ENCODE assay signal across 18 cellular contexts in genomic region chr11:10679644-10680043, GRCh38. TPM values are rescaled to one million over a fixed set of nuclear protein-coding genes. Genes with fewer than 3 reads are reported as not detected.
DNase-seq lines count a peak whose midpoint lies in the region; ATAC-seq, FAIRE-seq and TF ChIP-seq lines count a peak whose summit lies in the region.
"Had no signal": no experiment of that assay in that cellular context is flagged by ENCODE, and none has a peak within 500 bp of the region (broad histone marks: within the 10 kb centered on the region; RNA-seq: fewer than 3 reads in every experiment).

No MANE protein-coding gene starts in this region.

- intact Hi-C loops in tibial artery (cut with DNase I; ENCODE audit: low total_unique reads): no loop called here
- intact Hi-C loops in CD4-positive, alpha-beta T cell (cut with DNase I, micrococcal nuclease): no loop called here

- no peaks in the 10 kb centered on the region for H3K4me1 Mint-ChIP-seq in CD4-positive, alpha-beta T cell (ENCODE audit: low read depth)
- H3K4me1 Mint-ChIP-seq: CD4-positive, CD25-positive, alpha-beta regulatory T cell had no signal

- no peak for ATAC-seq in CD4-positive, alpha-beta T cell (ENCODE audit: poor library complexity)

- no peak overlapping the region for H3K27ac Mint-ChIP-seq in CD4-positive, alpha-beta T cell
- H3K27ac Mint-ChIP-seq: CD4-positive, CD25-positive, alpha-beta regulatory T cell had no signal

- TF ChIP-seq CTCF in bronchial epithelial cell (IDR thresholded peaks at IDR 0.05; ENCODE audit: insufficient read depth, low read length, severe bottlenecking) (no peak), tibial artery (IDR thresholded peaks at IDR 0.05) (no peak)
- no peak for TF ChIP-seq CTCF in CD4-positive, alpha-beta T cell (IDR thresholded peaks at IDR 0.05)

- CTCF ChIA-PET in CD4-positive, alpha-beta T cell (lab: Charles Lee): no interaction called here

- FAIRE-seq in bronchial epithelial cell (lab: Jason Lieb, UNC): peak; percentile 55
- FAIRE-seq: A204.1, D721Med, G401.6, GM12891, GM19239 had no signal

- H3K9me3 Mint-ChIP-seq in CD4-positive, alpha-beta T cell: no peaks in the 10 kb centered on the region
- H3K9me3 Mint-ChIP-seq: CD4-positive, CD25-positive, alpha-beta regulatory T cell had no signal

- peaks cover 0 to 98% (median 57%) of the 10 kb centered on the region in 4 donors for H3K4me1 ChIP-seq in tibial artery
- H3K4me1 ChIP-seq: BE2C, Caco-2, HAP-1 had no signal

- H3K36me3 Mint-ChIP-seq in CD4-positive, alpha-beta T cell (ENCODE audit: low read depth): no peaks in the 10 kb centered on the region
- H3K36me3 Mint-ChIP-seq: CD4-positive, CD25-positive, alpha-beta regulatory T cell had no signal

- H3K27me3 ChIP-seq in bronchial epithelial cell (ENCODE audit: control insufficient read depth, insufficient read depth, low read length) (no peaks in the 10 kb centered on the region), tibial artery (no peaks in the 10 kb centered on the region)
- peaks cover 16% of the 10 kb centered on the region for H3K27me3 ChIP-seq in CD4-positive, alpha-beta T cell (ENCODE audit: control insufficient read depth, insufficient read depth, low read length)
- H3K27me3 ChIP-seq: BE2C had no signal

- H3K36me3 ChIP-seq in bronchial epithelial cell (ENCODE audit: control insufficient read depth, insufficient read depth, low read length) (no peaks in the 10 kb centered on the region), tibial artery (peaks cover under 1 to 30% (median 5%) of the 10 kb centered on the region in 3 donors)
- H3K36me3 ChIP-seq: BE2C, HAP-1 had no signal

- POLR2A ChIA-PET in CD4-positive, alpha-beta T cell (lab: Charles Lee): no interaction called here

- no peak overlapping the region for H3K4me3 Mint-ChIP-seq in CD4-positive, alpha-beta T cell
- H3K4me3 Mint-ChIP-seq: CD4-positive, CD25-positive, alpha-beta regulatory T cell had no signal

- no peak overlapping the region for H3K4me3 ChIP-seq in bronchial epithelial cell (ENCODE audit: low read depth, low read length)
- H3K4me3 ChIP-seq in tibial artery: no peak overlapping the region
- H3K4me3 ChIP-seq: GM23248, HAP-1 had no signal

- peak overlapping the region; percentile 86 to 89 for H3K27ac ChIP-seq in tibial artery
- H3K27ac ChIP-seq in CD4-positive, alpha-beta T cell (ENCODE audit: low read depth, low read length): no peak overlapping the region
- H3K27ac ChIP-seq: GM23248 had no signal

- H3K9me3 ChIP-seq in tibial artery: no peaks in the 10 kb centered on the region
- no peaks in the 10 kb centered on the region for H3K9me3 ChIP-seq in CD4-positive, alpha-beta T cell (ENCODE audit: control insufficient read depth, low read length)
- H3K9me3 ChIP-seq: BE2C, Caco-2, HAP-1 had no signal

- peaks cover 43% of the 10 kb centered on the region for H3K27me3 Mint-ChIP-seq in CD4-positive, alpha-beta T cell

- DNase-seq in bronchial epithelial cell (ENCODE audit: low read depth): no peak
- peak; percentile 11 for DNase-seq in islet precursor cell
- DNase-seq in tibial artery: no peak
- no peak for DNase-seq in activated CD8-positive, alpha-beta memory T cell treated with anti-CD3 and anti-CD28 coated beads, Interleukin-2, amount 50 U/mL, for 4 hours
- DNase-seq in stimulated activated CD4-positive, alpha-beta T cell treated with anti-CD3 and anti-CD28 coated beads, Interleukin-1b, Interleukin-23, amount 100 ng/mL, for 48 hours: no peak
- DNase-seq in CD4-positive, alpha-beta T cell: no peak
- DNase-seq: ACHN; BE2C; C1 segment of cervical spinal cord; Caco-2; CD4-positive, CD25-positive, alpha-beta regulatory T cell; GM23248 had no signal

RNA-seq across cellular contexts. Expression of gene IRAG1, which starts 13.9 kb away (rescaled TPM):
- 0.26 and 0.51 TPM in 2 replicates for total RNA-seq in bronchial epithelial cell
- total RNA-seq in CD4-positive, alpha-beta T cell: not detected
- total RNA-seq: CD4-positive, CD25-positive, alpha-beta regulatory T cell had no signal
